Comparison of ENCODE assay signal across 8 cellular contexts in genomic region chr16:85616608-85617311, GRCh38. TPM values are rescaled to one million over a fixed set of nuclear protein-coding genes. Genes with fewer than 3 reads are reported as not detected.
DNase-seq lines count a peak whose midpoint lies in the region; ATAC-seq and TF ChIP-seq lines count a peak whose summit lies in the region.

No MANE protein-coding gene starts in this region.

- H3K27ac ChIP-seq in caudate nucleus (ENCODE audit: low read depth, low read length): peak overlapping the region; percentile 36

- peak overlapping the region; percentile 36 for H3K4me3 Mint-ChIP-seq in activated CD4-positive, alpha-beta T cell treated with anti-CD3 and anti-CD28 coated beads, Interleukin-2, amount 10 ng/mL, durations not matched to agents 24 days and 14 days
- peak overlapping the region; percentile 78 to 93 (median 86) for H3K4me3 Mint-ChIP-seq in naive thymus-derived CD8-positive, alpha-beta T cell
- no peak overlapping the region for H3K4me3 Mint-ChIP-seq in Calu3 (ENCODE audit: low read depth, unreplicated experiment)

- peak overlapping the region; percentile 2 for H3K27ac Mint-ChIP-seq in activated CD4-positive, alpha-beta T cell treated with anti-CD3 and anti-CD28 coated beads, Interleukin-2, amount 10 ng/mL, durations not matched to agents 24 days and 14 days
- peak overlapping the region; percentile 74 to 93 (median 86) for H3K27ac Mint-ChIP-seq in naive thymus-derived CD8-positive, alpha-beta T cell
- H3K27ac Mint-ChIP-seq in Calu3 (ENCODE audit: unreplicated experiment): no peak overlapping the region

- peaks cover 21% of the 10 kb centered on the region for H3K4me1 Mint-ChIP-seq in activated CD4-positive, alpha-beta T cell treated with anti-CD3 and anti-CD28 coated beads, Interleukin-2, amount 10 ng/mL, durations not matched to agents 24 days and 14 days
- peaks cover 27 to 60% (median 57%) of the 10 kb centered on the region in 4 donors for H3K4me1 Mint-ChIP-seq in naive thymus-derived CD8-positive, alpha-beta T cell
- peaks cover 44% of the 10 kb centered on the region for H3K4me1 Mint-ChIP-seq in Calu3 (ENCODE audit: low read depth, unreplicated experiment)

- no peak for TF ChIP-seq CTCF in Calu3 (IDR thresholded peaks at IDR 0.05; ENCODE audit: unreplicated experiment)

- peaks cover 2% of the 10 kb centered on the region for H3K36me3 Mint-ChIP-seq in activated CD4-positive, alpha-beta T cell treated with anti-CD3 and anti-CD28 coated beads, Interleukin-2, amount 10 ng/mL, durations not matched to agents 24 days and 14 days (ENCODE audit: low read depth)
- peaks cover 0 to 17% (median 0%) of the 10 kb centered on the region in 3 donors for H3K36me3 Mint-ChIP-seq in naive thymus-derived CD8-positive, alpha-beta T cell
- peaks cover 41% of the 10 kb centered on the region for H3K36me3 Mint-ChIP-seq in Calu3 (ENCODE audit: insufficient read depth, unreplicated experiment)

- no TSS peak for BruUV-seq in Calu3 (replicated peaks; lab: Mats Ljungman, UMichigan)

- CTCF ChIA-PET in Calu3 (lab: Charles Lee): interaction anchor here (0.7 to 2.4 kb wide), 15 partner anchors 10 to 978 kb away, joined by 3 to 13 read pairs (median 4); no protein-coding TSS in a partner anchor

- ATAC-seq in naive thymus-derived CD8-positive, alpha-beta T cell: no peak
- ATAC-seq in HG02763 (IDR thresholded peaks at IDR 0.05; ENCODE audit: unreplicated experiment): no peak

- intact Hi-C loops in activated CD4-positive, alpha-beta T cell treated with anti-CD3 and anti-CD28 coated beads, Interleukin-2, amount 10 ng/mL, durations not matched to agents 24 days and 14 days (cut with micrococcal nuclease): no loop called here
- intact Hi-C loops in Calu3 (cut with micrococcal nuclease; ENCODE audit: unreplicated experiment): loop anchor here (10.0 kb wide), 1 partner anchor 222 kb away; no protein-coding TSS in a partner anchor

- peaks cover 5% of the 10 kb centered on the region for H3K27me3 Mint-ChIP-seq in activated CD4-positive, alpha-beta T cell treated with anti-CD3 and anti-CD28 coated beads, Interleukin-2, amount 10 ng/mL, durations not matched to agents 24 days and 14 days
- no peaks in the 10 kb centered on the region for H3K27me3 Mint-ChIP-seq in naive thymus-derived CD8-positive, alpha-beta T cell
- no peaks in the 10 kb centered on the region for H3K27me3 Mint-ChIP-seq in Calu3 (ENCODE audit: unreplicated experiment)

- H3K9me3 Mint-ChIP-seq in activated CD4-positive, alpha-beta T cell treated with anti-CD3 and anti-CD28 coated beads, Interleukin-2, amount 10 ng/mL, durations not matched to agents 24 days and 14 days: no peaks in the 10 kb centered on the region
- H3K9me3 Mint-ChIP-seq in naive thymus-derived CD8-positive, alpha-beta T cell: no peaks in the 10 kb centered on the region
- H3K9me3 Mint-ChIP-seq in Calu3 (ENCODE audit: low read depth, unreplicated experiment): no peaks in the 10 kb centered on the region

- POLR2A ChIA-PET in naive thymus-derived CD8-positive, alpha-beta T cell (lab: Charles Lee): interaction anchor here (0.6 to 8.2 kb wide), 13 partner anchors 9 to 312 kb away, joined by 3 to 87 read pairs (median 7); no protein-coding TSS in a partner anchor

- DNase-seq in activated CD4-positive, alpha-beta T cell treated with anti-CD3 and anti-CD28 coated beads, Interleukin-2, amount 10 ng/mL, durations not matched to agents 24 days and 14 days: peak; percentile 72
- no peak for DNase-seq in activated CD4-positive, alpha-beta T cell treated with anti-CD3 and anti-CD28 coated beads for 4 hours
- DNase-seq in MV-4-11 (lab: John Stamatoyannopoulos, UW): peak; percentile 90
- DNase-seq in caudate nucleus (lab: John Stamatoyannopoulos, UW): peak in 5 of 61 donors; percentile 10 to 68 (median 15)
- DNase-seq in naive thymus-derived CD8-positive, alpha-beta T cell: peak in 5 of 10 donors; percentile 13 to 36 (median 34)
- no peak for DNase-seq in Calu3
- DNase-seq in SW 1271 (lab: John Stamatoyannopoulos, UW): no peak

RNA-seq across cellular contexts. Expression of gene GSE1, which starts 3.6 kb away (rescaled TPM):
- total RNA-seq in activated CD4-positive, alpha-beta T cell treated with anti-CD3 and anti-CD28 coated beads, Interleukin-2, amount 10 ng/mL, durations not matched to agents 24 days and 14 days: 34.1 and 37.5 TPM in 2 replicates
- total RNA-seq in naive thymus-derived CD8-positive, alpha-beta T cell: 10 to 100 TPM; 53.8 to 56.2 TPM
- 1 to 10 TPM; 1.5 to 2.9 (median 2.0) TPM for polyA plus RNA-seq in naive thymus-derived CD8-positive, alpha-beta T cell
- 45.3 and 46.2 TPM in 2 replicates for total RNA-seq in Calu3 (2022)

Comparison
In these comparisons a context has a peak if more than half of its experiments do, and no peak if none do; other contexts are left out.
1. DNase-seq: peak in activated CD4-positive, alpha-beta T cell treated with anti-CD3 and anti-CD28 coated beads, Interleukin-2, amount 10 ng/mL, durations not matched to agents 24 days and 14 days (single experiment) and MV-4-11 (single experiment); none in activated CD4-positive, alpha-beta T cell treated with anti-CD3 and anti-CD28 coated beads for 4 hours (0 of 2), Calu3 (single experiment) and SW 1271 (0 of 2).